ENCODE assay signal across 16 cellular contexts in the genomic region with DNA sequence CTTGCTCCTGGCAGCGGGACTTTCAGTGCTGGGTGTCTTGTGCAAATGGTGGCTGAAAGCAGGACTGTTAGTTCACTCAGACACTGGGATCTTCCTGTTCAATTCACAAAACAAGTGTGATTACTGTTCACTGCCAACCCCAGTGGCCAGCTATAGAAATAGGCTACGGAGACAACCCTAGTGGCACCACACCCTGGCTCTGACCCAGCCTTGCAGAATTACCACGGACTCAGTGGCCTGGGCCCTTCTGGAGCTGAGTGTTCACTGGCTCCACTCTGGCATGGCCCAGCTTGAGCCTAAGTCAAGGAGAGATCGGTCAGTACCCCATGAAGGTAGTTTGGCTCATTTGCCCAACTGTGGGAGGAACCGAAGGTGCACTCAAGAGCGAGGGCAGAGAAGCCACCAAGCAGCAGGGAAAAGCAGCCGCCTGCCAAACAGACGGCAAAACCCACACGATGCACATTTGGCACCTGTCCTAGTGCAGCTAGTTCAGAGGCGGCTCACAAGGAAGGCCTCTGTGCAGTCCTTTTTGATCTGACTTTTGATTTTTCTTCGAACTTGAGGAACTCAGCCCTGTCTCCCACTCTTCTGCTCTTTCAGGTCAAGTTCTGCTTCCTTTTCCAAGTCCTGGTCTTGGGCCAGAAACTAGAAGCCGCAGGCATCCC. TPM values are rescaled to one million over a fixed set of nuclear protein-coding genes. Genes with fewer than 3 reads are reported as not detected.
DNase-seq lines count a peak whose midpoint lies in the region; ATAC-seq, FAIRE-seq and TF ChIP-seq lines count a peak whose summit lies in the region.
"Had no signal": no experiment of that assay in that cellular context is flagged by ENCODE, and none has a peak within 500 bp of the region (broad histone marks: within the 10 kb centered on the region; RNA-seq: fewer than 3 reads in every experiment).

No MANE protein-coding gene starts in this region.

- TF ChIP-seq CTCF in GM12878 (IDR thresholded peaks at IDR 0.05 in 2 of 3, conservative IDR thresholded peaks at IDR 0.05 in 1 of 3; ENCODE audit: control insufficient read depth in 2 of 3, extremely low read depth in 1 of 3, insufficient read depth in 1 of 3, low read depth in 3 of 3, low read length in 3 of 3) (no peak), HepG2 (CRISPR knock-in tag; IDR thresholded peaks at IDR 0.05) (no peak)

- TF ChIP-seq EP300 in GM12878 (IDR thresholded peaks at IDR 0.05; ENCODE audit: borderline replicate concordance in 1 of 2, control insufficient read depth in 1 of 2, low read depth in 2 of 2, low read length in 2 of 2) (no peak), HepG2 (IDR thresholded peaks at IDR 0.05; ENCODE audit: low read depth in 2 of 2, low read length in 2 of 2) (no peak), HepG2 (CRISPR knock-in tag; IDR thresholded peaks at IDR 0.05; ENCODE audit: borderline replicate concordance) (no peak)

- H3K27ac ChIP-seq in GM12878 (ENCODE audit: control insufficient read depth, insufficient read depth) (no peak overlapping the region), HepG2 (ENCODE audit: extremely low read length, insufficient read depth, low read length) (no peak overlapping the region)
- H3K27ac ChIP-seq: colonic mucosa had no signal

- H3K36me3 ChIP-seq in GM12878 (ENCODE audit: control insufficient read depth in 2 of 2, insufficient read depth in 2 of 2, low read length in 1 of 2), result peaks cover 10 to 24% of the 10 kb centered on the region in 2 experiments; a peak in 3 of 4 replicates
- H3K36me3 ChIP-seq in HepG2 (replicated peaks in 1 of 2; ENCODE audit: control insufficient read depth in 1 of 2, insufficient read depth in 2 of 2, low read length in 2 of 2), result peaks cover 21 to 47% of the 10 kb centered on the region in 2 experiments; a peak in 4 of 5 replicates
- H3K36me3 ChIP-seq: colonic mucosa had no signal

- H3K4me1 Mint-ChIP-seq in stimulated activated effector memory CD8-positive, alpha-beta T cell treated with anti-CD3 and anti-CD28 coated beads, Interleukin-12 subunit alpha, Interleukin-12 subunit beta, amount 100 ng/mL, for 72 hours, result peaks cover 52% of the 10 kb centered on the region

- DNase-seq in NCI-H1694 (lab: John Stamatoyannopoulos, UW) (peak; percentile 39), GM12878 (ENCODE audit: low read depth, low spot score) (no peak), HepG2 (ENCODE audit: low spot score) (no peak), LoVo (ENCODE audit: low spot score) (no peak), SKM-1 treated with dmso at 0.1 percent for 144 hours (lab: John Stamatoyannopoulos, UW; ENCODE audit: unreplicated experiment) (no peak), SHP77 (lab: John Stamatoyannopoulos, UW) (no peak)
- DNase-seq in stimulated activated effector memory CD8-positive, alpha-beta T cell treated with anti-CD3 and anti-CD28 coated beads, Interleukin-12 subunit alpha, Interleukin-12 subunit beta, amount 100 ng/mL, for 72 hours (ENCODE audit: low spot score in 2 of 2), result no peak
- DNase-seq: activated CD4-positive, alpha-beta T cell treated with anti-CD3 and anti-CD28 coated beads, Interleukin-2, amount 10 ng/mL, durations not matched to agents 24 days and 14 days; activated gamma-delta T cell; colonic mucosa; DMS153; kidney; NCI-H187 treated with DMSO at 0.1 percent for 48 hours; stimulated activated CD4-positive, alpha-beta T cell treated with anti-CD3 and anti-CD28 coated beads, Interleukin-2, amount 100 ng/mL, for 48 hours; stimulated activated naive CD8-positive, alpha-beta T cell treated with anti-CD3 and anti-CD28 coated beads, Interleukin-15, amount 100 ng/mL, for 72 hours had no signal

- no peaks in the 10 kb centered on the region for H3K9me3 ChIP-seq in GM12878 (replicated peaks; ENCODE audit: control insufficient read depth, insufficient read depth, low read length)
- no peaks in the 10 kb centered on the region for H3K9me3 ChIP-seq in HepG2 (ENCODE audit: low read length)
- H3K9me3 ChIP-seq: colonic mucosa had no signal

- no peak overlapping the region for H3K9ac ChIP-seq in GM12878 (ENCODE audit: control insufficient read depth, insufficient read depth, low read length)
- H3K9ac ChIP-seq in HepG2 (ENCODE audit: insufficient read depth, low read depth, low read length), result no peak overlapping the region

- TF ChIP-seq POLR2A in GM12878 (IDR thresholded peaks at IDR 0.05; ENCODE audit: low read depth, low read length), result no peak
- TF ChIP-seq POLR2A in HepG2 (IDR thresholded peaks at IDR 0.05; ENCODE audit: insufficient read depth in 1 of 2, low read depth in 2 of 2, low read length in 2 of 2), result no peak

- intact Hi-C loops in GM12878 (cut with micrococcal nuclease; ENCODE audit: unreplicated experiment) (no loop called here), HepG2 (cut with micrococcal nuclease; ENCODE audit: unreplicated experiment) (no loop called here)

- CTCF ChIA-PET in GM12878 (lab: Yijun Ruan, JAX) (no interaction called here), HepG2 (lab: Yijun Ruan, JAX; ENCODE audit: low intra/inter-chr PET ratio, low total read pairs) (no interaction called here)

- H3K27me3 ChIP-seq in GM12878 (replicated peaks in 1 of 2; ENCODE audit: control insufficient read depth in 2 of 2, insufficient read depth in 2 of 2, low read length in 1 of 2) (no peaks in the 10 kb centered on the region), HepG2 (ENCODE audit: control insufficient read depth in 1 of 2, insufficient read depth in 2 of 2, low read length in 2 of 2) (no peaks in the 10 kb centered on the region; a peak in 1 of 5 replicates)
- H3K27me3 ChIP-seq: colonic mucosa had no signal

- in situ Hi-C loops in GM12878 (cut with MboI), result no loop called here
- in situ Hi-C loops in HepG2 (cut with HindIII; ENCODE audit: extremely low pct_ligation_motif_present, low pct_unique_long_range_greater_than_20kb), result no loop called here

- RAD21 ChIA-PET in GM12878 (lab: Charles Lee; ENCODE audit: unreplicated experiment), result no interaction called here

- H3K4me3 Mint-ChIP-seq in stimulated activated effector memory CD8-positive, alpha-beta T cell treated with anti-CD3 and anti-CD28 coated beads, Interleukin-12 subunit alpha, Interleukin-12 subunit beta, amount 100 ng/mL, for 72 hours, result no peak overlapping the region
- H3K4me3 Mint-ChIP-seq: activated CD4-positive, alpha-beta T cell treated with anti-CD3 and anti-CD28 coated beads, Interleukin-2, amount 10 ng/mL, durations not matched to agents 24 days and 14 days had no signal

- H3K79me2 ChIP-seq in GM12878 (ENCODE audit: control insufficient read depth, insufficient read depth, low read length), result peaks cover 34% of the 10 kb centered on the region
- H3K79me2 ChIP-seq in HepG2 (ENCODE audit: insufficient read depth, low read length), result peaks cover 47% of the 10 kb centered on the region

- H3K4me1 ChIP-seq in GM12878 (ENCODE audit: control insufficient read depth, insufficient read depth, low read length) (peaks cover 1% of the 10 kb centered on the region), HepG2 (ENCODE audit: insufficient read depth, low read length) (peaks cover 47% of the 10 kb centered on the region)

- peaks cover 65% of the 10 kb centered on the region for H3K36me3 Mint-ChIP-seq in stimulated activated effector memory CD8-positive, alpha-beta T cell treated with anti-CD3 and anti-CD28 coated beads, Interleukin-12 subunit alpha, Interleukin-12 subunit beta, amount 100 ng/mL, for 72 hours

- SMC1A ChIA-PET in GM12878 (lab: Charles Lee; ENCODE audit: uncharacterized antibody, unreplicated experiment), result interaction anchor here (2.5 kb wide), 1 partner anchor 10 kb away, joined by 8 read pairs; no protein-coding TSS in a partner anchor

- no peaks in the 10 kb centered on the region for H3K9me3 Mint-ChIP-seq in stimulated activated effector memory CD8-positive, alpha-beta T cell treated with anti-CD3 and anti-CD28 coated beads, Interleukin-12 subunit alpha, Interleukin-12 subunit beta, amount 100 ng/mL, for 72 hours
- H3K9me3 Mint-ChIP-seq: activated CD4-positive, alpha-beta T cell treated with anti-CD3 and anti-CD28 coated beads, Interleukin-2, amount 10 ng/mL, durations not matched to agents 24 days and 14 days; IgD-negative memory B cell; stimulated activated naive CD8-positive, alpha-beta T cell treated with anti-CD3 and anti-CD28 coated beads, Interleukin-15, amount 100 ng/mL, for 72 hours had no signal

- H2AFZ ChIP-seq in GM12878 (ENCODE audit: control insufficient read depth, low read depth, low read length) (no peak overlapping the region), HepG2 (ENCODE audit: low read length) (no peak overlapping the region)

- POLR2A ChIA-PET in GM12878 (lab: Charles Lee), result interaction anchor here (1.2 kb wide), 1 partner anchor 12 kb away, joined by 5 read pairs; no protein-coding TSS in a partner anchor
- POLR2A ChIA-PET in HepG2 (lab: Yijun Ruan, JAX), result interaction anchor here (1.2 to 3.8 kb wide), 2 partner anchors 10 to 14 kb away, joined by 3 to 17 read pairs; a partner anchor contains a TSS

- H3K4me3 ChIP-seq in GM12878 (peak overlapping the region; percentile 59), HepG2 (replicated peaks in 1 of 3; ENCODE audit: insufficient read depth in 1 of 3, low read depth in 2 of 3, low read length in 3 of 3) (no peak overlapping the region)
- H3K4me3 ChIP-seq: colonic mucosa had no signal

- peak overlapping the region; percentile 63 for H3K27ac Mint-ChIP-seq in stimulated activated effector memory CD8-positive, alpha-beta T cell treated with anti-CD3 and anti-CD28 coated beads, Interleukin-12 subunit alpha, Interleukin-12 subunit beta, amount 100 ng/mL, for 72 hours
- H3K27ac Mint-ChIP-seq: activated CD4-positive, alpha-beta T cell treated with anti-CD3 and anti-CD28 coated beads, Interleukin-2, amount 10 ng/mL, durations not matched to agents 24 days and 14 days had no signal

- no TSS peak for BruUV-seq in GM12878 (replicated peaks; lab: Mats Ljungman, UMichigan)
- BruUV-seq in HepG2 (replicated peaks; lab: Mats Ljungman, UMichigan), result no TSS peak

- no peak for ATAC-seq in GM12878
- no peak for ATAC-seq in HepG2
- no peak for ATAC-seq in stimulated activated effector memory CD8-positive, alpha-beta T cell treated with anti-CD3 and anti-CD28 coated beads, Interleukin-12 subunit alpha, Interleukin-12 subunit beta, amount 100 ng/mL, for 72 hours
- ATAC-seq: stimulated activated naive CD8-positive, alpha-beta T cell treated with anti-CD3 and anti-CD28 coated beads, Interleukin-15, amount 100 ng/mL, for 72 hours had no signal

- TF ChIP-seq RAD21 in GM12878 (IDR thresholded peaks at IDR 0.05; ENCODE audit: insufficient read depth, low read depth, low read length) (no peak), HepG2 (CRISPR knock-in tag; IDR thresholded peaks at IDR 0.05) (no peak)

- FAIRE-seq in GM12878 (lab: Jason Lieb, UNC) (no peak), HepG2 (lab: Jason Lieb, UNC) (no peak)
- FAIRE-seq: kidney had no signal

- H3K4me2 ChIP-seq in GM12878 (ENCODE audit: control insufficient read depth, insufficient read depth) (0 out of 2 replicates have a peak overlapping the region, but pooled peaks have one; percentile 10), HepG2 (ENCODE audit: low read depth, low read length) (peak overlapping the region; percentile 29; the same call in 1 of the 2 replicates)

- 92% methylated on average over 12 of the region's 12 CpGs for WGBS in GM12878 (ENCODE audit: insufficient coverage, insufficient replicate concordance, low lambda C conversion rate, missing lambda C conversion rate)
- 96% methylated on average over 10 of the region's 12 CpGs for WGBS in HepG2 (ENCODE audit: low lambda C conversion rate)

- peaks cover 6% of the 10 kb centered on the region for H4K20me1 ChIP-seq in GM12878 (ENCODE audit: control insufficient read depth, insufficient read depth)
- peaks cover 33% of the 10 kb centered on the region for H4K20me1 ChIP-seq in HepG2 (ENCODE audit: insufficient read depth, low read length)

RNA-seq across cellular contexts. Expression of a gene that starts 5.9 kb away (rescaled TPM):
- 54.8 and 62.9 TPM in 2 replicates for total RNA-seq in GM12878 (2013; cell fraction: nucleolus; rRNA removed)
- total RNA-seq in GM12878 (2014; rRNA removed) (40.4 and 46.5 TPM in 2 replicates), GM12878 (2014; rRNA removed; fragmentation: Illumina TruSeq; extraction: Trizol) (12.8 and 15.3 TPM in 2 replicates), GM12878 (2021) (42.4 and 43.2 TPM in 2 replicates), HepG2 (2016; rRNA removed; fragmentation: Illumina TruSeq; extraction: Trizol) (47.7 and 76.0 TPM in 2 replicates)
- 20.6 TPM for polyA plus RNA-seq in GM12878 (2011; ENCODE audit: low read depth)
- polyA plus RNA-seq in GM12878 (2011; rRNA removed) (22.3 and 36.7 TPM in 2 replicates), GM12878 (2014; fragmentation: Illumina TruSeq; extraction: Trizol) (4.3 and 13.1 TPM in 2 replicates), GM12878 (2014; fragmentation: Nextera tagmentation; extraction: Ambion mirVana) (1 to 10 TPM; 1.9 to 5.0 TPM), GM12878 (2014; rRNA removed) (44.9 and 46.5 TPM in 2 replicates), GM12878 (2016; fragmentation: Nextera tagmentation; extraction: Ambion mirVana) (1 to 10 TPM; 5.3 to 6.6 TPM), HepG2 (2011; rRNA removed) (141 and 163 TPM in 2 replicates)
- polyA plus RNA-seq in GM12878 (2011; cell fraction: cytosol; rRNA removed), result 70.4 and 99.3 TPM in 2 replicates
- 56.0 and 67.2 TPM in 2 replicates for polyA plus RNA-seq in GM12878 (2011; cell fraction: nucleus; rRNA removed)
- 35.1 and 41.3 TPM in 2 replicates for polyA plus RNA-seq in GM12878 (2012)
- polyA minus RNA-seq in GM12878 (2011; rRNA and poly(A)+ RNA removed), result 36.1 and 66.9 TPM in 2 replicates
- polyA minus RNA-seq in GM12878 (2011; cell fraction: cytosol; rRNA and poly(A)+ RNA removed), result 22.1 and 22.5 TPM in 2 replicates
- polyA minus RNA-seq in GM12878 (2011; cell fraction: nucleus; rRNA and poly(A)+ RNA removed), result 12.1 and 21.5 TPM in 2 replicates
- total RNA-seq in HepG2 (2016; cell fraction: cytosol; rRNA removed; fragmentation: Illumina TruSeq; extraction: Trizol; ENCODE audit: low read depth), result 39.0 and 40.3 TPM in 2 replicates
- total RNA-seq in HepG2 (2016; cell fraction: insoluble cytoplasmic fraction; rRNA removed; fragmentation: Illumina TruSeq; extraction: Trizol), result 45.3 and 75.8 TPM in 2 replicates
- total RNA-seq in HepG2 (2016; cell fraction: membrane; rRNA removed; fragmentation: Illumina TruSeq; extraction: Trizol), result 84.9 and 91.5 TPM in 2 replicates
- 48.8 and 56.1 TPM in 2 replicates for total RNA-seq in HepG2 (2016; cell fraction: nucleus; rRNA removed; fragmentation: Illumina TruSeq; extraction: Trizol)
- 151 and 283 TPM in 2 replicates for polyA plus RNA-seq in HepG2 (2011; cell fraction: cytosol; rRNA removed)
- 137 and 147 TPM in 2 replicates for polyA plus RNA-seq in HepG2 (2011; cell fraction: nucleus; rRNA removed)
- 61.9 and 67.1 TPM in 2 replicates for polyA plus RNA-seq in HepG2 (2012)
- 45.1 and 45.9 TPM in 2 replicates for polyA plus RNA-seq in HepG2 (2016; cell fraction: cytosol; fragmentation: Illumina TruSeq; extraction: Trizol; ENCODE audit: low read depth)
- polyA plus RNA-seq in HepG2 (2016; cell fraction: insoluble cytoplasmic fraction; fragmentation: Illumina TruSeq; extraction: Trizol; ENCODE audit: low read depth), result 53.5 and 55.6 TPM in 2 replicates
- 73.8 and 79.8 TPM in 2 replicates for polyA plus RNA-seq in HepG2 (2016; cell fraction: membrane; fragmentation: Illumina TruSeq; extraction: Trizol; ENCODE audit: low read depth)
- 92.2 and 94.4 TPM in 2 replicates for polyA plus RNA-seq in HepG2 (2016; cell fraction: nucleus; fragmentation: Illumina TruSeq; extraction: Trizol; ENCODE audit: insufficient read depth, low read depth)
- polyA minus RNA-seq in HepG2 (2011; rRNA and poly(A)+ RNA removed; ENCODE audit: low replicate concordance), result 68.1 and 270 TPM in 2 replicates
- 85.2 and 94.3 TPM in 2 replicates for polyA minus RNA-seq in HepG2 (2011; cell fraction: cytosol; rRNA and poly(A)+ RNA removed)
- 25.0 and 28.0 TPM in 2 replicates for polyA minus RNA-seq in HepG2 (2011; cell fraction: nucleus; rRNA and poly(A)+ RNA removed)

RNA-seq across cellular contexts. Expression of a gene that starts 14.1 kb away (rescaled TPM):
- 85.4 and 93.8 TPM in 2 replicates for total RNA-seq in GM12878 (2013; cell fraction: nucleolus; rRNA removed)
- total RNA-seq in GM12878 (2014; rRNA removed), result 30.8 and 35.9 TPM in 2 replicates
- total RNA-seq in GM12878 (2014; rRNA removed; fragmentation: Illumina TruSeq; extraction: Trizol), result 19.9 and 20.3 TPM in 2 replicates
- 41.2 and 42.6 TPM in 2 replicates for total RNA-seq in GM12878 (2021)
- polyA plus RNA-seq in GM12878 (2011; ENCODE audit: low read depth), result 20.1 TPM
- 15.5 and 33.5 TPM in 2 replicates for polyA plus RNA-seq in GM12878 (2011; rRNA removed)
- 45.6 and 46.0 TPM in 2 replicates for polyA plus RNA-seq in GM12878 (2011; cell fraction: cytosol; rRNA removed)
- 61.9 and 76.3 TPM in 2 replicates for polyA plus RNA-seq in GM12878 (2011; cell fraction: nucleus; rRNA removed)
- polyA plus RNA-seq in GM12878 (2012), result 48.1 and 49.8 TPM in 2 replicates
- 13.8 and 23.9 TPM in 2 replicates for polyA plus RNA-seq in GM12878 (2014; fragmentation: Illumina TruSeq; extraction: Trizol)
- polyA plus RNA-seq in GM12878 (2014; fragmentation: Nextera tagmentation; extraction: Ambion mirVana), result 10 to 100 TPM; 10.6 to 11.5 TPM
- polyA plus RNA-seq in GM12878 (2014; rRNA removed), result 25.7 and 33.2 TPM in 2 replicates
- polyA plus RNA-seq in GM12878 (2016; fragmentation: Nextera tagmentation; extraction: Ambion mirVana), result 10 to 100 TPM; 32.9 to 37.3 TPM
- 34.0 and 56.4 TPM in 2 replicates for polyA minus RNA-seq in GM12878 (2011; rRNA and poly(A)+ RNA removed)
- polyA minus RNA-seq in GM12878 (2011; cell fraction: cytosol; rRNA and poly(A)+ RNA removed), result 24.3 and 30.3 TPM in 2 replicates
- polyA minus RNA-seq in GM12878 (2011; cell fraction: nucleus; rRNA and poly(A)+ RNA removed), result 20.9 and 24.7 TPM in 2 replicates
- 31.0 and 70.1 TPM in 2 replicates for total RNA-seq in HepG2 (2016; rRNA removed; fragmentation: Illumina TruSeq; extraction: Trizol)
- 8.1 and 9.3 TPM in 2 replicates for total RNA-seq in HepG2 (2016; cell fraction: cytosol; rRNA removed; fragmentation: Illumina TruSeq; extraction: Trizol; ENCODE audit: low read depth)
- 23.8 and 71.6 TPM in 2 replicates for total RNA-seq in HepG2 (2016; cell fraction: insoluble cytoplasmic fraction; rRNA removed; fragmentation: Illumina TruSeq; extraction: Trizol)
- 22.0 and 25.0 TPM in 2 replicates for total RNA-seq in HepG2 (2016; cell fraction: membrane; rRNA removed; fragmentation: Illumina TruSeq; extraction: Trizol)
- 69.1 and 83.4 TPM in 2 replicates for total RNA-seq in HepG2 (2016; cell fraction: nucleus; rRNA removed; fragmentation: Illumina TruSeq; extraction: Trizol)
- polyA plus RNA-seq in HepG2 (2011; rRNA removed), result 318 and 361 TPM in 2 replicates
- polyA plus RNA-seq in HepG2 (2011; cell fraction: cytosol; rRNA removed), result 268 and 334 TPM in 2 replicates
- polyA plus RNA-seq in HepG2 (2011; cell fraction: nucleus; rRNA removed), result 289 and 340 TPM in 2 replicates
- 213 and 215 TPM in 2 replicates for polyA plus RNA-seq in HepG2 (2012)
- 10.1 and 11.2 TPM in 2 replicates for polyA plus RNA-seq in HepG2 (2016; cell fraction: cytosol; fragmentation: Illumina TruSeq; extraction: Trizol; ENCODE audit: low read depth)
- polyA plus RNA-seq in HepG2 (2016; cell fraction: insoluble cytoplasmic fraction; fragmentation: Illumina TruSeq; extraction: Trizol; ENCODE audit: low read depth), result 27.4 and 35.7 TPM in 2 replicates
- polyA plus RNA-seq in HepG2 (2016; cell fraction: membrane; fragmentation: Illumina TruSeq; extraction: Trizol; ENCODE audit: low read depth), result 15.6 and 19.4 TPM in 2 replicates
- 135 and 151 TPM in 2 replicates for polyA plus RNA-seq in HepG2 (2016; cell fraction: nucleus; fragmentation: Illumina TruSeq; extraction: Trizol; ENCODE audit: insufficient read depth, low read depth)
- 131 and 463 TPM in 2 replicates for polyA minus RNA-seq in HepG2 (2011; rRNA and poly(A)+ RNA removed; ENCODE audit: low replicate concordance)
- 175 and 181 TPM in 2 replicates for polyA minus RNA-seq in HepG2 (2011; cell fraction: cytosol; rRNA and poly(A)+ RNA removed)
- 85.1 and 85.4 TPM in 2 replicates for polyA minus RNA-seq in HepG2 (2011; cell fraction: nucleus; rRNA and poly(A)+ RNA removed)

RNA-seq across cellular contexts. Expression of a gene that starts 59.9 kb away (rescaled TPM):
- 36.8 and 39.8 TPM in 2 replicates for total RNA-seq in GM12878 (2013; cell fraction: nucleolus; rRNA removed)
- 46.1 and 46.2 TPM in 2 replicates for total RNA-seq in GM12878 (2014; rRNA removed)
- total RNA-seq in GM12878 (2014; rRNA removed; fragmentation: Illumina TruSeq; extraction: Trizol), result 27.5 and 28.7 TPM in 2 replicates
- total RNA-seq in GM12878 (2021), result 59.6 and 59.8 TPM in 2 replicates
- polyA plus RNA-seq in GM12878 (2011; ENCODE audit: low read depth), result 20.8 TPM
- polyA plus RNA-seq in GM12878 (2011; rRNA removed), result 29.8 and 50.0 TPM in 2 replicates
- polyA plus RNA-seq in GM12878 (2011; cell fraction: cytosol; rRNA removed), result 42.8 and 42.9 TPM in 2 replicates
- 57.4 and 73.7 TPM in 2 replicates for polyA plus RNA-seq in GM12878 (2011; cell fraction: nucleus; rRNA removed)
- polyA plus RNA-seq in GM12878 (2012), result 28.5 and 35.1 TPM in 2 replicates
- polyA plus RNA-seq in GM12878 (2014; fragmentation: Illumina TruSeq; extraction: Trizol), result 44.0 and 50.1 TPM in 2 replicates
- 1 to 10 TPM; 5.3 to 6.4 TPM for polyA plus RNA-seq in GM12878 (2014; fragmentation: Nextera tagmentation; extraction: Ambion mirVana)
- polyA plus RNA-seq in GM12878 (2014; rRNA removed), result 41.7 and 43.1 TPM in 2 replicates
- 10 to 100 TPM; 59.9 to 64.4 TPM for polyA plus RNA-seq in GM12878 (2016; fragmentation: Nextera tagmentation; extraction: Ambion mirVana)
- 53.7 and 65.1 TPM in 2 replicates for polyA minus RNA-seq in GM12878 (2011; rRNA and poly(A)+ RNA removed)
- 15.1 and 19.0 TPM in 2 replicates for polyA minus RNA-seq in GM12878 (2011; cell fraction: cytosol; rRNA and poly(A)+ RNA removed)
- 16.0 and 23.1 TPM in 2 replicates for polyA minus RNA-seq in GM12878 (2011; cell fraction: nucleus; rRNA and poly(A)+ RNA removed)
- 60.9 and 76.3 TPM in 2 replicates for total RNA-seq in HepG2 (2016; rRNA removed; fragmentation: Illumina TruSeq; extraction: Trizol)
- total RNA-seq in HepG2 (2016; cell fraction: cytosol; rRNA removed; fragmentation: Illumina TruSeq; extraction: Trizol; ENCODE audit: low read depth), result 7.7 and 8.0 TPM in 2 replicates
- total RNA-seq in HepG2 (2016; cell fraction: insoluble cytoplasmic fraction; rRNA removed; fragmentation: Illumina TruSeq; extraction: Trizol), result 61.5 and 70.2 TPM in 2 replicates
- total RNA-seq in HepG2 (2016; cell fraction: membrane; rRNA removed; fragmentation: Illumina TruSeq; extraction: Trizol), result 31.8 and 32.8 TPM in 2 replicates
- total RNA-seq in HepG2 (2016; cell fraction: nucleus; rRNA removed; fragmentation: Illumina TruSeq; extraction: Trizol), result 38.7 and 39.7 TPM in 2 replicates
- polyA plus RNA-seq in HepG2 (2011; rRNA removed), result 38.7 and 41.0 TPM in 2 replicates
- polyA plus RNA-seq in HepG2 (2011; cell fraction: cytosol; rRNA removed), result 31.7 and 32.9 TPM in 2 replicates
- polyA plus RNA-seq in HepG2 (2011; cell fraction: nucleus; rRNA removed), result 49.1 and 52.9 TPM in 2 replicates
- 42.4 and 55.4 TPM in 2 replicates for polyA plus RNA-seq in HepG2 (2012)
- 4.0 and 4.2 TPM in 2 replicates for polyA plus RNA-seq in HepG2 (2016; cell fraction: cytosol; fragmentation: Illumina TruSeq; extraction: Trizol; ENCODE audit: low read depth)
- polyA plus RNA-seq in HepG2 (2016; cell fraction: insoluble cytoplasmic fraction; fragmentation: Illumina TruSeq; extraction: Trizol; ENCODE audit: low read depth), result 52.2 and 60.5 TPM in 2 replicates
- 14.0 and 14.3 TPM in 2 replicates for polyA plus RNA-seq in HepG2 (2016; cell fraction: membrane; fragmentation: Illumina TruSeq; extraction: Trizol; ENCODE audit: low read depth)
- polyA plus RNA-seq in HepG2 (2016; cell fraction: nucleus; fragmentation: Illumina TruSeq; extraction: Trizol; ENCODE audit: insufficient read depth, low read depth), result 45.1 and 48.2 TPM in 2 replicates
- polyA minus RNA-seq in HepG2 (2011; rRNA and poly(A)+ RNA removed; ENCODE audit: low replicate concordance), result 83.9 and 88.4 TPM in 2 replicates
- polyA minus RNA-seq in HepG2 (2011; cell fraction: cytosol; rRNA and poly(A)+ RNA removed), result 26.6 and 33.4 TPM in 2 replicates
- polyA minus RNA-seq in HepG2 (2011; cell fraction: nucleus; rRNA and poly(A)+ RNA removed), result 22.5 and 40.8 TPM in 2 replicates
